8 cellular contexts compared by ENCODE assay signal in the genomic region with DNA sequence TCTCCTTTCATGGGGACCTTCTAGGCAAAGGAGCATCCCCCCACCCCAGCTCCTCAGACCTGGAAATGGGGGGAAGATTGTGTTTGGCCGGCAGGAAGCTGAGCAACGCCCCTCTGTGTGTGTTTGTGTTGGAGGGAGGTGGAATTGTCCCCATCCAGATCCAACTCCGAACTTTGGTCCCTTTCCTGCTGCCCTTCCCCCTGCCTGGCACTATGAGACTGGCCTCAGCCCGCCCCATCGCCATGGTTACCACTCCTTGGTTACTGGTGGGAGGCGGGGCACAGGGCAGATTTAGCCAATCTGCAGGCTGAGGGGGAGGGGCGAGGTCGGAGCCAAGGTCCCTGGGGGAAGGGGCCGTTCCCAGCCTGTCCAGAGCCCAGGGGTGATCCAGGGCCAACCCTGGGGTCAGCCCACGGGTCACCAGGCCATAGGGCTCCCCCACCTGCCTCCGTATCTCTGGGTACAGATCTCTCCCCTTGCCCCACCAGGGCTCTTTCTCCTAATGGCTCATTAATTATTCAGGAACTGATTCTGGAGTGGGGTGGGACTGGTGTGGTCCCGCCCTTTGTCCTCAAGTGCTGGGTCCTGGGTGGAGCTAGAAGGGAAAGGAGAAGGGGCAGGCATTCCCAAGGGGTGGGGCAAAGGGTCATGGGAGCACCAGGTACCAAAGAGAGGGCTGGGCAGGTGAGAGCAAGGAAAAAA. TPM values are rescaled to one million over a fixed set of nuclear protein-coding genes. Genes with fewer than 3 reads are reported as not detected.
DNase-seq lines count a peak whose midpoint lies in the region; ATAC-seq and TF ChIP-seq lines count a peak whose summit lies in the region.

No MANE protein-coding gene starts in this region.

- H3K27ac ChIP-seq in IMR-90 (ENCODE audit: insufficient read depth, low read length) (no peak overlapping the region), body of pancreas (peak overlapping the region; percentile 76 to 93 (median 92)), lung (ENCODE audit: low read depth in 1 of 2, low read length in 1 of 2) (no peak overlapping the region)

- H3K4me3 ChIP-seq in IMR-90 (ENCODE audit: insufficient read depth, low read depth, low read length), result no peak overlapping the region
- H3K4me3 ChIP-seq in body of pancreas, result no peak overlapping the region
- H3K4me3 ChIP-seq in lung, result no peak overlapping the region

- TF ChIP-seq CTCF in IMR-90 (conservative IDR thresholded peaks at IDR 0.05; ENCODE audit: low read depth, low read length) (no peak), body of pancreas (IDR thresholded peaks at IDR 0.05) (no peak), lung (IDR thresholded peaks at IDR 0.05; ENCODE audit: control extremely low read depth, extremely low read depth) (no peak)

- H3K23ac ChIP-seq in IMR-90 (ENCODE audit: low read depth, low read length), result no peak overlapping the region

- H3K36me3 ChIP-seq in IMR-90 (ENCODE audit: control insufficient read depth, insufficient read depth, low read length) (peaks cover 16% of the 10 kb centered on the region), body of pancreas (replicated peaks in 1 of 2; ENCODE audit: insufficient read depth in 1 of 2, low read depth in 2 of 2) (no peaks in the 10 kb centered on the region), lung (ENCODE audit: control insufficient read depth in 2 of 2, insufficient read depth in 2 of 2, low read length in 2 of 2) (peaks cover 0 to 5% of the 10 kb centered on the region in 2 donors)

- in situ Hi-C loops in IMR-90 (cut with MboI; ENCODE audit: low sequenced_read_pairs), result loop anchor here (25.0 kb wide), 1 partner anchor 416 kb away; the partner anchor contains the start of genes ATP6V0B and DPH2

- H3K79me1 ChIP-seq in IMR-90 (ENCODE audit: low read depth in 1 of 2, low read length in 2 of 2), result peaks cover 32 to 90% of the 10 kb centered on the region in 2 experiments

- no peak for TF ChIP-seq RAD21 in IMR-90 (IDR thresholded peaks at IDR 0.05; ENCODE audit: low read length)

- H3K9me3 ChIP-seq in IMR-90 (ENCODE audit: control insufficient read depth, insufficient read depth, low read length) (no peaks in the 10 kb centered on the region), body of pancreas (no peaks in the 10 kb centered on the region), lung (ENCODE audit: control insufficient read depth in 2 of 2, insufficient read depth in 1 of 2, low read length in 1 of 2) (no peaks in the 10 kb centered on the region)

- H3K4ac ChIP-seq in IMR-90 (ENCODE audit: low read depth, low read length), result no peak overlapping the region

- no peak overlapping the region for H3K4me2 ChIP-seq in IMR-90 (ENCODE audit: low read depth, low read length)

- no peak overlapping the region for H2BK15ac ChIP-seq in IMR-90 (ENCODE audit: low read depth, low read length)

- H2BK120ac ChIP-seq in IMR-90 (ENCODE audit: low read depth, low read length), result no peak overlapping the region

- H4K20me1 ChIP-seq in IMR-90 (ENCODE audit: insufficient read depth, low read length), result peaks cover 66% of the 10 kb centered on the region

- H3K9ac ChIP-seq in IMR-90 (ENCODE audit: low read depth, low read length), result no peak overlapping the region

- peak; percentile 21 for DNase-seq in AG08395 (ENCODE audit: low spot score)
- no peak for DNase-seq in IMR-90
- peak; percentile 98 to 99 (median 98) for DNase-seq in body of pancreas
- DNase-seq in lung (ENCODE audit: low spot score), result peak; percentile 75
- DNase-seq in dedifferentiated amniotic fluid mesenchymal stem cell (ENCODE audit: extremely low spot score), result no peak
- no peak for DNase-seq in NCI-H1694 (lab: John Stamatoyannopoulos, UW)

- POLR2A ChIA-PET in IMR-90 (lab: Charles Lee; ENCODE audit: unreplicated experiment), result no interaction called here

- 80% methylated on average over 2 of the region's 12 CpGs; no CpG with 5 or more reads in 1 of the 2 experiments for WGBS in IMR-90 (ENCODE audit: extremely low coverage in 2 of 2, insufficient read length in 1 of 2), 2 experiments
- WGBS in body of pancreas, 2 donors, result 13 to 22% methylated on average over 6 to 12 of the region's 12 CpGs
- WGBS in lung, 2 donors, result 52 to 53% methylated on average over 10 to 12 of the region's 12 CpGs

- peak overlapping the region; percentile 75 for H2AK9ac ChIP-seq in IMR-90 (replicated peaks; ENCODE audit: low read depth, low read length, poor library complexity)

- no peak overlapping the region for H4K91ac ChIP-seq in IMR-90 (ENCODE audit: insufficient read depth, low read depth, low read length)

- no peak overlapping the region for H3K56ac ChIP-seq in IMR-90 (ENCODE audit: extremely low read depth, insufficient read depth, low read length)

- H4K8ac ChIP-seq in IMR-90 (ENCODE audit: low read depth in 2 of 2, low read length in 2 of 2), result no peak overlapping the region

- H4K5ac ChIP-seq in IMR-90 (ENCODE audit: low read depth, low read length), result no peak overlapping the region

- no peak overlapping the region for H2BK20ac ChIP-seq in IMR-90 (ENCODE audit: low read depth, low read length)

- BruUV-seq in IMR-90 (replicated peaks; lab: Mats Ljungman, UMichigan), result no TSS peak

- H2BK5ac ChIP-seq in IMR-90 (ENCODE audit: low read depth, low read length, poor library complexity, severe bottlenecking), result no peak overlapping the region

- dilution Hi-C loops in IMR-90 (cut with HindIII; ENCODE audit: low sequenced_read_pairs, unreplicated experiment), result no loop called here

- no peaks in the 10 kb centered on the region for H3K27me3 ChIP-seq in IMR-90 (ENCODE audit: control insufficient read depth, insufficient read depth, low read length)
- no peaks in the 10 kb centered on the region for H3K27me3 ChIP-seq in body of pancreas
- H3K27me3 ChIP-seq in lung (ENCODE audit: control insufficient read depth, insufficient read depth), result no peaks in the 10 kb centered on the region

- H3K14ac ChIP-seq in IMR-90 (replicated peaks; ENCODE audit: low read depth, low read length), result no peak overlapping the region

- peak overlapping the region; percentile 13 for H2AFZ ChIP-seq in IMR-90 (replicated peaks; ENCODE audit: low read length, poor library complexity)

- no peak overlapping the region for H3K18ac ChIP-seq in IMR-90 (ENCODE audit: low read depth, low read length)

- TF ChIP-seq POLR2A in IMR-90 (IDR thresholded peaks at IDR 0.05; ENCODE audit: low read depth, low read length), result no peak
- TF ChIP-seq POLR2A in body of pancreas (IDR thresholded peaks at IDR 0.05), result no peak

- peak; percentile 76 for ATAC-seq in IMR-90 (ENCODE audit: low read depth)
- ATAC-seq in body of pancreas, result peak; percentile 76
- ATAC-seq in lung (ENCODE audit: insufficient read depth, low FRiP score), result no peak
- no peak for ATAC-seq in HG03280 (IDR thresholded peaks at IDR 0.05; ENCODE audit: unreplicated experiment)
- no peak for ATAC-seq in HG03439 (IDR thresholded peaks at IDR 0.05; ENCODE audit: unreplicated experiment)

- peaks cover 11% of the 10 kb centered on the region for H3K9me1 ChIP-seq in IMR-90 (ENCODE audit: insufficient read depth, low read length)

- H3K4me1 ChIP-seq in IMR-90 (ENCODE audit: control insufficient read depth, insufficient read depth, low read length) (peaks cover 4% of the 10 kb centered on the region; the same call in 1 of the 2 replicates), body of pancreas (peaks cover 98% of the 10 kb centered on the region), lung (ENCODE audit: control insufficient read depth in 2 of 2, insufficient read depth in 2 of 2, low read length in 2 of 2) (peaks cover 0 to 30% of the 10 kb centered on the region in 2 donors)

- H2AK5ac ChIP-seq in IMR-90 (ENCODE audit: low read depth, low read length), result no peak overlapping the region

- intact Hi-C loops in IMR-90 (cut with micrococcal nuclease), result no loop called here
- intact Hi-C loops in body of pancreas (cut with DNase I), result no loop called here

- CTCF ChIA-PET in IMR-90 (lab: Yijun Ruan, JAX), result no interaction called here

TF ChIP-seq in IMR-90, 13 proteins besides CTCF, POLR2A, EP300 and RAD21 (continues in another document):
- TF ChIP-seq SMC3 (IDR thresholded peaks at IDR 0.05; ENCODE audit: low read depth, low read length) (no peak), ELK1 (IDR thresholded peaks at IDR 0.05; ENCODE audit: borderline replicate concordance, low read depth, low read length) (no peak), CHD1 (IDR thresholded peaks at IDR 0.05; ENCODE audit: low read depth, low read length) (no peak), FOS (IDR thresholded peaks at IDR 0.05; ENCODE audit: low read depth, low read length) (no peak), NFE2L2 (IDR thresholded peaks at IDR 0.05; ENCODE audit: low read depth, low read length) (no peak), MXI1 (IDR thresholded peaks at IDR 0.05; ENCODE audit: borderline replicate concordance, low read depth, low read length) (no peak), MAZ (IDR thresholded peaks at IDR 0.05; ENCODE audit: borderline replicate concordance, low read depth, low read length) (no peak), BHLHE40 (IDR thresholded peaks at IDR 0.05; ENCODE audit: low read depth, low read length) (no peak), RFX5 (IDR thresholded peaks at IDR 0.05; ENCODE audit: low read depth, low read length) (no peak), CEBPB (IDR thresholded peaks at IDR 0.05; ENCODE audit: low read depth, low read length) (no peak), RCOR1 (IDR thresholded peaks at IDR 0.05; ENCODE audit: insufficient replicate concordance, low read length) (no peak), MAFK (IDR thresholded peaks at IDR 0.05; ENCODE audit: low read depth, low read length) (no peak)

RNA-seq across cellular contexts. Expression of gene PTPRF, which starts 15.2 kb away (rescaled TPM):
- total RNA-seq in IMR-90 (2012; rRNA removed), result 25.8 and 27.8 TPM in 2 replicates
- 92.3 and 103 TPM in 2 replicates for polyA plus RNA-seq in IMR-90 (2012; rRNA removed)
- 46.4 and 102 TPM in 2 replicates for polyA plus RNA-seq in IMR-90 (2012; cell fraction: cytosol; rRNA removed)
- 122 and 210 TPM in 2 replicates for polyA plus RNA-seq in IMR-90 (2012; cell fraction: nucleus; rRNA removed; ENCODE audit: low replicate concordance)
- 10 to 100 TPM; 81.7 to 89.0 TPM for total RNA-seq in body of pancreas
- total RNA-seq in lung, result 100 to 1,000 TPM; 139 to 160 TPM
- 10 to 100 TPM; 40.0 to 45.5 TPM for polyA plus RNA-seq in lung

Comparison
In these comparisons a context has a peak if more than half of its experiments do, and no peak if none do; other contexts are left out.
1. DNase-seq: peak in AG08395 (single experiment), body of pancreas (4 of 4) and lung (single experiment); none in IMR-90 (single experiment), dedifferentiated amniotic fluid mesenchymal stem cell (single experiment) and NCI-H1694 (single experiment).
2. ATAC-seq: peak in IMR-90 (single experiment) and body of pancreas (single experiment); none in lung (single experiment), HG03280 (single experiment) and HG03439 (single experiment).
3. H3K27ac ChIP-seq: peak in body of pancreas (4 of 4); none in IMR-90 (single experiment) and lung (0 of 2).